ENCODE assay signal across 2 cellular contexts in the genomic region with DNA sequence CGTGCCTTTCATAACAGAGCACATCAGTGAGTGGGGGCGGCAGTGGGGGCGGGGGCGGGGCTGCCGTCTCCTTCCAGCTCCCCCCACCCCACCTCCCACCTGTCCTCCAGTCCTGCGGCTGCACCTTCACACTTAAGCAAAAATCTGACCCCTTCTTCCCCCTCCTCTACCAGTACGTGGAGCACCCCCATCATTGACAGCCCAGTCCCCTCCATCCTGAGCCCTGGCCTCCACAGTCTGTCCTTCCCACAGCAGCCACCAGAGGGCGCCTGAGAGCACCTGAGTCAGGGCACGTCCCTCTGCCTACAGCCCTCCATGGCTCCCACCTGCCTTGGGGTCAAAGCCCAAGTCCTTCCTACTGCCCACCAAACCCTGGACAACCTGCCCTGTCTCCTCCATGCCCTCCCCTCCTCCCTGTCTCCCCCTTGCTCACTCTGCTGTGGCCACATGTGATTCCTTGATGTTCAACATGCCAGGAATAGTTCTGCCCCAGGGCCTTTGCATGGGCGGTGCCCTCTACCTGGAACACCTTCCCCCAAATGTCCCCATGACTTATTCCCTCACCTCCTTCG.
TF ChIP-seq lines count a peak whose summit lies in the region.

No MANE protein-coding gene starts in this region.

TF ChIP-seq in HEK293, 187 proteins besides CTCF, POLR2A, EP300 and RAD21 (continued from another document and continues in another):
- TF ChIP-seq, protein P1, sequence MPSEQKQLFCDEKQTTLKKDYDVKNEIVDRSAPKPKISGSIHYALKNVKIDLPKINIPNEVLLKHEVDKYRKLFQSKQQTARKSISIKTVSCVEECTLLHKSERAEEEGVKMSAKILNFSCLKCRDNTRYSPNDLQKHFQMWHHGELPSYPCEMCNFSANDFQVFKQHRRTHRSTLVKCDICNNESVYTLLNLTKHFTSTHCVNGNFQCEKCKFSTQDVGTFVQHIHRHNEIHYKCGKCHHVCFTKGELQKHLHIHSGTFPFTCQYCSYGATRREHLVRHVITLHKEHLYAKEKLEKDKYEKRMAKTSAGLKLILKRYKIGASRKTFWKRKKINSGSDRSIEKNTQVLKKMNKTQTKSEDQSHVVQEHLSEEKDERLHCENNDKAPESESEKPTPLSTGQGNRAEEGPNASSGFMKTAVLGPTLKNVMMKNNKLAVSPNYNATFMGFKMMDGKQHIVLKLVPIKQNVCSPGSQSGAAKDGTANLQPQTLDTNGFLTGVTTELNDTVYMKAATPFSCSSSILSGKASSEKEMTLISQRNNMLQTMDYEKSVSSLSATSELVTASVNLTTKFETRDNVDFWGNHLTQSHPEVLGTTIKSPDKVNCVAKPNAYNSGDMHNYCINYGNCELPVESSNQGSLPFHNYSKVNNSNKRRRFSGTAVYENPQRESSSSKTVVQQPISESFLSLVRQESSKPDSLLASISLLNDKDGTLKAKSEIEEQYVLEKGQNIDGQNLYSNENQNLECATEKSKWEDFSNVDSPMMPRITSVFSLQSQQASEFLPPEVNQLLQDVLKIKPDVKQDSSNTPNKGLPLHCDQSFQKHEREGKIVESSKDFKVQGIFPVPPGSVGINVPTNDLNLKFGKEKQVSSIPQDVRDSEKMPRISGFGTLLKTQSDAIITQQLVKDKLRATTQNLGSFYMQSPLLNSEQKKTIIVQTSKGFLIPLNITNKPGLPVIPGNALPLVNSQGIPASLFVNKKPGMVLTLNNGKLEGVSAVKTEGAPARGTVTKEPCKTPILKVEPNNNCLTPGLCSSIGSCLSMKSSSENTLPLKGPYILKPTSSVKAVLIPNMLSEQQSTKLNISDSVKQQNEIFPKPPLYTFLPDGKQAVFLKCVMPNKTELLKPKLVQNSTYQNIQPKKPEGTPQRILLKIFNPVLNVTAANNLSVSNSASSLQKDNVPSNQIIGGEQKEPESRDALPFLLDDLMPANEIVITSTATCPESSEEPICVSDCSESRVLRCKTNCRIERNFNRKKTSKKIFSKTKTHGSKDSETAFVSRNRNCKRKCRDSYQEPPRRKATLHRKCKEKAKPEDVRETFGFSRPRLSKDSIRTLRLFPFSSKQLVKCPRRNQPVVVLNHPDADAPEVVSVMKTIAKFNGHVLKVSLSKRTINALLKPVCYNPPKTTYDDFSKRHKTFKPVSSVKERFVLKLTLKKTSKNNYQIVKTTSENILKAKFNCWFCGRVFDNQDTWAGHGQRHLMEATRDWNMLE (tag by site-specific recombination; conservative IDR thresholded peaks at IDR 0.05; ENCODE audit: low read depth), result no peak
- TF ChIP-seq ZNF514 (tag by site-specific recombination; IDR thresholded peaks at IDR 0.05), result no peak
- peak; percentile 90; the same call in 1 of the 2 replicates for TF ChIP-seq ZNF391 (tag by site-specific recombination; IDR thresholded peaks at IDR 0.05; ENCODE audit: borderline replicate concordance, low read depth)
- TF ChIP-seq ZNF211 (tag by site-specific recombination; IDR thresholded peaks at IDR 0.05; ENCODE audit: low read depth), result no peak
- peak; percentile 60; the same call in 1 of the 2 replicates for TF ChIP-seq ZNF629 (tag by site-specific recombination; IDR thresholded peaks at IDR 0.05)
- no peak for TF ChIP-seq ZNF558 (tag by site-specific recombination; IDR thresholded peaks at IDR 0.05)
- TF ChIP-seq, protein P2, sequence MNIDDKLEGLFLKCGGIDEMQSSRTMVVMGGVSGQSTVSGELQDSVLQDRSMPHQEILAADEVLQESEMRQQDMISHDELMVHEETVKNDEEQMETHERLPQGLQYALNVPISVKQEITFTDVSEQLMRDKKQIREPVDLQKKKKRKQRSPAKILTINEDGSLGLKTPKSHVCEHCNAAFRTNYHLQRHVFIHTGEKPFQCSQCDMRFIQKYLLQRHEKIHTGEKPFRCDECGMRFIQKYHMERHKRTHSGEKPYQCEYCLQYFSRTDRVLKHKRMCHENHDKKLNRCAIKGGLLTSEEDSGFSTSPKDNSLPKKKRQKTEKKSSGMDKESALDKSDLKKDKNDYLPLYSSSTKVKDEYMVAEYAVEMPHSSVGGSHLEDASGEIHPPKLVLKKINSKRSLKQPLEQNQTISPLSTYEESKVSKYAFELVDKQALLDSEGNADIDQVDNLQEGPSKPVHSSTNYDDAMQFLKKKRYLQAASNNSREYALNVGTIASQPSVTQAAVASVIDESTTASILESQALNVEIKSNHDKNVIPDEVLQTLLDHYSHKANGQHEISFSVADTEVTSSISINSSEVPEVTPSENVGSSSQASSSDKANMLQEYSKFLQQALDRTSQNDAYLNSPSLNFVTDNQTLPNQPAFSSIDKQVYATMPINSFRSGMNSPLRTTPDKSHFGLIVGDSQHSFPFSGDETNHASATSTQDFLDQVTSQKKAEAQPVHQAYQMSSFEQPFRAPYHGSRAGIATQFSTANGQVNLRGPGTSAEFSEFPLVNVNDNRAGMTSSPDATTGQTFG (tag by site-specific recombination; IDR thresholded peaks at IDR 0.05; ENCODE audit: borderline replicate concordance), result peak; percentile 71; the same call in 1 of the 2 replicates
- peak; percentile 100 for TF ChIP-seq ZNF623 (tag by site-specific recombination; IDR thresholded peaks at IDR 0.05)
- TF ChIP-seq ZNF747 (tag by site-specific recombination; IDR thresholded peaks at IDR 0.05), result no peak
- TF ChIP-seq, protein P3, sequence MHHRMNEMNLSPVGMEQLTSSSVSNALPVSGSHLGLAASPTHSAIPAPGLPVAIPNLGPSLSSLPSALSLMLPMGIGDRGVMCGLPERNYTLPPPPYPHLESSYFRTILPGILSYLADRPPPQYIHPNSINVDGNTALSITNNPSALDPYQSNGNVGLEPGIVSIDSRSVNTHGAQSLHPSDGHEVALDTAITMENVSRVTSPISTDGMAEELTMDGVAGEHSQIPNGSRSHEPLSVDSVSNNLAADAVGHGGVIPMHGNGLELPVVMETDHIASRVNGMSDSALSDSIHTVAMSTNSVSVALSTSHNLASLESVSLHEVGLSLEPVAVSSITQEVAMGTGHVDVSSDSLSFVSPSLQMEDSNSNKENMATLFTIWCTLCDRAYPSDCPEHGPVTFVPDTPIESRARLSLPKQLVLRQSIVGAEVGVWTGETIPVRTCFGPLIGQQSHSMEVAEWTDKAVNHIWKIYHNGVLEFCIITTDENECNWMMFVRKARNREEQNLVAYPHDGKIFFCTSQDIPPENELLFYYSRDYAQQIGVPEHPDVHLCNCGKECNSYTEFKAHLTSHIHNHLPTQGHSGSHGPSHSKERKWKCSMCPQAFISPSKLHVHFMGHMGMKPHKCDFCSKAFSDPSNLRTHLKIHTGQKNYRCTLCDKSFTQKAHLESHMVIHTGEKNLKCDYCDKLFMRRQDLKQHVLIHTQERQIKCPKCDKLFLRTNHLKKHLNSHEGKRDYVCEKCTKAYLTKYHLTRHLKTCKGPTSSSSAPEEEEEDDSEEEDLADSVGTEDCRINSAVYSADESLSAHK (tag by site-specific recombination; IDR thresholded peaks at IDR 0.05), result peak; percentile 41; the same call in 1 of the 2 replicates
- no peak for TF ChIP-seq MEIS1 (CRISPR knock-in tag; IDR thresholded peaks at IDR 0.05; ENCODE audit: borderline replicate concordance)

TF ChIP-seq in K562, 482 proteins besides CTCF, POLR2A, EP300 and RAD21 (continued from another document and continues in another):
- TF ChIP-seq, protein P4, sequence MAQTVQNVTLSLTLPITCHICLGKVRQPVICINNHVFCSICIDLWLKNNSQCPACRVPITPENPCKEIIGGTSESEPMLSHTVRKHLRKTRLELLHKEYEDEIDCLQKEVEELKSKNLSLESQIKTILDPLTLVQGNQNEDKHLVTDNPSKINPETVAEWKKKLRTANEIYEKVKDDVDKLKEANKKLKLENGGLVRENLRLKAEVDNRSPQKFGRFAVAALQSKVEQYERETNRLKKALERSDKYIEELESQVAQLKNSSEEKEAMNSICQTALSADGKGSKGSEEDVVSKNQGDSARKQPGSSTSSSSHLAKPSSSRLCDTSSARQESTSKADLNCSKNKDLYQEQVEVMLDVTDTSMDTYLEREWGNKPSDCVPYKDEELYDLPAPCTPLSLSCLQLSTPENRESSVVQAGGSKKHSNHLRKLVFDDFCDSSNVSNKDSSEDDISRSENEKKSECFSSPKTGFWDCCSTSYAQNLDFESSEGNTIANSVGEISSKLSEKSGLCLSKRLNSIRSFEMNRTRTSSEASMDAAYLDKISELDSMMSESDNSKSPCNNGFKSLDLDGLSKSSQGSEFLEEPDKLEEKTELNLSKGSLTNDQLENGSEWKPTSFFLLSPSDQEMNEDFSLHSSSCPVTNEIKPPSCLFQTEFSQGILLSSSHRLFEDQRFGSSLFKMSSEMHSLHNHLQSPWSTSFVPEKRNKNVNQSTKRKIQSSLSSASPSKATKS (CRISPR knock-in tag; IDR thresholded peaks at IDR 0.05), result no peak
- TF ChIP-seq ZBTB7A (IDR thresholded peaks at IDR 0.05; ENCODE audit: borderline replicate concordance, control insufficient read depth, low read depth, low read length), result peak; percentile 56; the same call in 1 of the 2 replicates
- TF ChIP-seq TRIM24 (IDR thresholded peaks at IDR 0.05), result 0 out of 4 replicates have a peak, but pooled peaks of 1 of the 2 experiments have one; percentile 15
- TF ChIP-seq, protein P5, sequence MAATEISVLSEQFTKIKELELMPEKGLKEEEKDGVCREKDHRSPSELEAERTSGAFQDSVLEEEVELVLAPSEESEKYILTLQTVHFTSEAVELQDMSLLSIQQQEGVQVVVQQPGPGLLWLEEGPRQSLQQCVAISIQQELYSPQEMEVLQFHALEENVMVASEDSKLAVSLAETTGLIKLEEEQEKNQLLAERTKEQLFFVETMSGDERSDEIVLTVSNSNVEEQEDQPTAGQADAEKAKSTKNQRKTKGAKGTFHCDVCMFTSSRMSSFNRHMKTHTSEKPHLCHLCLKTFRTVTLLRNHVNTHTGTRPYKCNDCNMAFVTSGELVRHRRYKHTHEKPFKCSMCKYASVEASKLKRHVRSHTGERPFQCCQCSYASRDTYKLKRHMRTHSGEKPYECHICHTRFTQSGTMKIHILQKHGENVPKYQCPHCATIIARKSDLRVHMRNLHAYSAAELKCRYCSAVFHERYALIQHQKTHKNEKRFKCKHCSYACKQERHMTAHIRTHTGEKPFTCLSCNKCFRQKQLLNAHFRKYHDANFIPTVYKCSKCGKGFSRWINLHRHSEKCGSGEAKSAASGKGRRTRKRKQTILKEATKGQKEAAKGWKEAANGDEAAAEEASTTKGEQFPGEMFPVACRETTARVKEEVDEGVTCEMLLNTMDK (IDR thresholded peaks at IDR 0.05; ENCODE audit: borderline replicate concordance, insufficient read depth, low read depth, low read length, poor library complexity, severe bottlenecking), result peak; percentile 46
- TF ChIP-seq, protein P6, sequence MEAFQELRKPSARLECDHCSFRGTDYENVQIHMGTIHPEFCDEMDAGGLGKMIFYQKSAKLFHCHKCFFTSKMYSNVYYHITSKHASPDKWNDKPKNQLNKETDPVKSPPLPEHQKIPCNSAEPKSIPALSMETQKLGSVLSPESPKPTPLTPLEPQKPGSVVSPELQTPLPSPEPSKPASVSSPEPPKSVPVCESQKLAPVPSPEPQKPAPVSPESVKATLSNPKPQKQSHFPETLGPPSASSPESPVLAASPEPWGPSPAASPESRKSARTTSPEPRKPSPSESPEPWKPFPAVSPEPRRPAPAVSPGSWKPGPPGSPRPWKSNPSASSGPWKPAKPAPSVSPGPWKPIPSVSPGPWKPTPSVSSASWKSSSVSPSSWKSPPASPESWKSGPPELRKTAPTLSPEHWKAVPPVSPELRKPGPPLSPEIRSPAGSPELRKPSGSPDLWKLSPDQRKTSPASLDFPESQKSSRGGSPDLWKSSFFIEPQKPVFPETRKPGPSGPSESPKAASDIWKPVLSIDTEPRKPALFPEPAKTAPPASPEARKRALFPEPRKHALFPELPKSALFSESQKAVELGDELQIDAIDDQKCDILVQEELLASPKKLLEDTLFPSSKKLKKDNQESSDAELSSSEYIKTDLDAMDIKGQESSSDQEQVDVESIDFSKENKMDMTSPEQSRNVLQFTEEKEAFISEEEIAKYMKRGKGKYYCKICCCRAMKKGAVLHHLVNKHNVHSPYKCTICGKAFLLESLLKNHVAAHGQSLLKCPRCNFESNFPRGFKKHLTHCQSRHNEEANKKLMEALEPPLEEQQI (IDR thresholded peaks at IDR 0.05), result no peak
- TF ChIP-seq PHF8 (IDR thresholded peaks at IDR 0.05; ENCODE audit: borderline replicate concordance, low read length), result no peak; the same call in 1 of the 2 replicates
- TF ChIP-seq HDAC2 (IDR thresholded peaks at IDR 0.05), result peak; percentile 99
- TF ChIP-seq, protein P7, sequence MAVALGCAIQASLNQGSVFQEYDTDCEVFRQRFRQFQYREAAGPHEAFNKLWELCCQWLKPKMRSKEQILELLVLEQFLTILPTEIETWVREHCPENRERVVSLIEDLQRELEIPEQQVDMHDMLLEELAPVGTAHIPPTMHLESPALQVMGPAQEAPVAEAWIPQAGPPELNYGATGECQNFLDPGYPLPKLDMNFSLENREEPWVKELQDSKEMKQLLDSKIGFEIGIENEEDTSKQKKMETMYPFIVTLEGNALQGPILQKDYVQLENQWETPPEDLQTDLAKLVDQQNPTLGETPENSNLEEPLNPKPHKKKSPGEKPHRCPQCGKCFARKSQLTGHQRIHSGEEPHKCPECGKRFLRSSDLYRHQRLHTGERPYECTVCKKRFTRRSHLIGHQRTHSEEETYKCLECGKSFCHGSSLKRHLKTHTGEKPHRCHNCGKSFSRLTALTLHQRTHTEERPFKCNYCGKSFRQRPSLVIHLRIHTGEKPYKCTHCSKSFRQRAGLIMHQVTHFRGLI (CRISPR knock-in tag; IDR thresholded peaks at IDR 0.05), result no peak
- TF ChIP-seq RB1 (IDR thresholded peaks at IDR 0.05; ENCODE audit: low read depth), result 0 out of 2 replicates have a peak, but pooled peaks have one; percentile 24
- TF ChIP-seq PCBP1 (IDR thresholded peaks at IDR 0.05; ENCODE audit: low read depth, low read length, poor library complexity, severe bottlenecking), result peak; percentile 5
- TF ChIP-seq MECOM (CRISPR knock-in tag; IDR thresholded peaks at IDR 0.05), result no peak
- TF ChIP-seq HDAC3 (IDR thresholded peaks at IDR 0.05; ENCODE audit: borderline replicate concordance, partially characterized antibody), result no peak
- TF ChIP-seq, protein P8, sequence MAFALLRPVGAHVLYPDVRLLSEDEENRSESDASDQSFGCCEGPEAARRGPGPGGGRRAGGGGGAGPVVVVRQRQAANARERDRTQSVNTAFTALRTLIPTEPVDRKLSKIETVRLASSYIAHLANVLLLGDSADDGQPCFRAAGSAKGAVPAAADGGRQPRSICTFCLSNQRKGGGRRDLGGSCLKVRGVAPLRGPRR (CRISPR knock-in tag; IDR thresholded peaks at IDR 0.05), result no peak
- TF ChIP-seq ZFP36 (IDR thresholded peaks at IDR 0.05; ENCODE audit: low read depth, low read length, partially characterized antibody), result peak; percentile 99
- 0 out of 2 replicates have a peak, but pooled peaks have one; percentile 32 for TF ChIP-seq CREM (IDR thresholded peaks at IDR 0.05; ENCODE audit: low read depth)
- peak; percentile 97 for TF ChIP-seq RBM25 (IDR thresholded peaks at IDR 0.05; ENCODE audit: low read depth, low read length, severe bottlenecking)
- peak; percentile 98 to 100 for TF ChIP-seq KDM1A (IDR thresholded peaks at IDR 0.05)
- 0 out of 2 replicates have a peak, but pooled peaks have one; percentile 29 for TF ChIP-seq CXXC5 (CRISPR knock-in tag; IDR thresholded peaks at IDR 0.05)
- TF ChIP-seq FOXA3 (CRISPR knock-in tag; conservative IDR thresholded peaks at IDR 0.05 in 1 of 2, IDR thresholded peaks at IDR 0.05 in 1 of 2), result no peak
- no peak for TF ChIP-seq NR4A1 (CRISPR knock-in tag; IDR thresholded peaks at IDR 0.05)
- 0 out of 2 replicates have a peak, but pooled peaks have one; percentile 52 for TF ChIP-seq NR4A1 (tag; IDR thresholded peaks at IDR 0.05)
- no peak for TF ChIP-seq JUND (IDR thresholded peaks at IDR 0.05; ENCODE audit: borderline replicate concordance, low read depth, low read length)
- peak; percentile 25; the same call in 1 of the 3 replicates for TF ChIP-seq JUND (tag; IDR thresholded peaks at IDR 0.05; ENCODE audit: borderline replicate concordance, low read depth, low read length)
- TF ChIP-seq NFIC (IDR thresholded peaks at IDR 0.05), result peak; percentile 49
- TF ChIP-seq SMARCA5 (IDR thresholded peaks at IDR 0.05), result peak; percentile 100
